10 cellular contexts compared by ENCODE assay signal in the genomic region with DNA sequence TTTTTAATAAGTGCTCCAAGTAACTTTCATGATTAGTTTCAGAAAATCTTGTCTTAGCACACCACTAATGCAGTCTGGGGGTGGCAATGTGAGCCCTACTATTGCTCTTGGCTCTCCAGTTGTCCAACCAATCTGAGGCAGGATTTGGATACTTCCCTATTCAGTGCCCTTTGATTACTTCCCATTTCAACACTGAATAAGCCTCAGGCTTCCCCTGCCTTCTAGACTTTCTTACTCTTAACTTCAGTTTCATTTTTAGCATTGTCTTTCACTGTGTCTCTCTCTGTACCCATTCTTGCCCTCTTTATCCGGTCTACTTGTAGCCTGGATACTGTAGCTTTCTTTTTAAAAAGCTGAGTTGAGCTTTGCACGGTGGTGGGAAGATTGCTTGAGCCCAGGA.
DNase-seq lines count a peak whose midpoint lies in the region; ATAC-seq and FAIRE-seq lines count a peak whose summit lies in the region.
"Had no signal": no experiment of that assay in that cellular context is flagged by ENCODE, and none has a peak within 500 bp of the region (broad histone marks: within the 10 kb centered on the region; RNA-seq: fewer than 3 reads in every experiment).

No MANE protein-coding gene starts in this region.

- no peak overlapping the region for H3K9ac ChIP-seq in trophoblast cell (ENCODE audit: low read length)

- no peak overlapping the region for H4K8ac ChIP-seq in trophoblast cell (ENCODE audit: low read depth, low read length)

- no peaks in the 10 kb centered on the region for H3K4me1 ChIP-seq in trophoblast cell (ENCODE audit: control insufficient read depth in 1 of 2, insufficient read depth in 2 of 2, low read length in 2 of 2)
- H3K4me1 ChIP-seq: uterus had no signal

- H3K79me1 ChIP-seq in trophoblast cell (ENCODE audit: low read length): no peaks in the 10 kb centered on the region

- peak; percentile 88 for FAIRE-seq in GM18507 (lab: Jason Lieb, UNC)
- FAIRE-seq: astrocyte had no signal

- no CpG with 5 or more reads among the region's 2 CpGs for WGBS in trophoblast cell (ENCODE audit: extremely low coverage, insufficient coverage, insufficient read length)

- DNase-seq in GM18507 (ENCODE audit: extremely low spot score, insufficient read length, low read depth): peak; percentile 15
- DNase-seq in left cardiac atrium: no peak
- DNase-seq in D341Med (ENCODE audit: low spot score): no peak
- DNase-seq in DMS 273 (lab: John Stamatoyannopoulos, UW; ENCODE audit: unreplicated experiment): no peak
- no peak for DNase-seq in trophoblast cell
- no peak for DNase-seq in NCI-H345 (lab: John Stamatoyannopoulos, UW)
- DNase-seq: uterus had no signal

- H2AK5ac ChIP-seq in trophoblast cell (ENCODE audit: low read length): no peak overlapping the region

- no peak overlapping the region for H4K12ac ChIP-seq in trophoblast cell (ENCODE audit: low read depth, low read length)

- H3K4me3 ChIP-seq in trophoblast cell (ENCODE audit: low read depth, low read length): no peak overlapping the region
- H3K4me3 ChIP-seq: uterus had no signal

- ATAC-seq in GM21576 (IDR thresholded peaks at IDR 0.05; ENCODE audit: unreplicated experiment): peak; percentile 99
- peak; percentile 55 to 59 for ATAC-seq in left cardiac atrium

- H2BK5ac ChIP-seq in trophoblast cell (ENCODE audit: low read depth, low read length, poor library complexity): no peak overlapping the region

- H3K27ac ChIP-seq in KOPT-K1 (ENCODE audit: low read depth, low read length, poor library complexity, severe bottlenecking) (peak overlapping the region; percentile 2), trophoblast cell (ENCODE audit: low read depth, low read length) (no peak overlapping the region)
- H3K27ac ChIP-seq: uterus had no signal

- no peak overlapping the region for H3K14ac ChIP-seq in trophoblast cell (ENCODE audit: low read length)

- no peak overlapping the region for H4K91ac ChIP-seq in trophoblast cell (ENCODE audit: low read depth, low read length)

- H3K4me2 ChIP-seq in trophoblast cell (ENCODE audit: low read length): no peak overlapping the region

- intact Hi-C loops in left cardiac atrium (cut with DNase I): no loop called here

- H3K27me3 ChIP-seq in trophoblast cell (ENCODE audit: insufficient read depth, low read length): no peaks in the 10 kb centered on the region
- H3K27me3 ChIP-seq: uterus had no signal

- no peak overlapping the region for H2AFZ ChIP-seq in trophoblast cell (ENCODE audit: insufficient read depth, low read length, poor library complexity)

- H3K18ac ChIP-seq in trophoblast cell (ENCODE audit: low read length): no peak overlapping the region

- H2BK12ac ChIP-seq in trophoblast cell (ENCODE audit: low read length): no peak overlapping the region

- H3K36me3 ChIP-seq in KOPT-K1 (ENCODE audit: insufficient read depth, low read length) (no peaks in the 10 kb centered on the region), trophoblast cell (ENCODE audit: control insufficient read depth in 1 of 2, insufficient read depth in 2 of 2, low read length in 2 of 2) (no peaks in the 10 kb centered on the region)
- H3K36me3 ChIP-seq: uterus had no signal

- no peaks in the 10 kb centered on the region for H3K79me2 ChIP-seq in trophoblast cell (ENCODE audit: control insufficient read depth, insufficient read depth, low read length, poor library complexity)

- no peak overlapping the region for H2BK120ac ChIP-seq in trophoblast cell (ENCODE audit: insufficient read depth, low read length, poor library complexity)

- H3K23ac ChIP-seq in trophoblast cell (ENCODE audit: low read length): no peak overlapping the region

- H3K4ac ChIP-seq in trophoblast cell (ENCODE audit: low read depth, low read length): no peak overlapping the region

- H3K9me3 ChIP-seq in KOPT-K1 (ENCODE audit: insufficient read depth, low read length, poor library complexity, severe bottlenecking) (no peaks in the 10 kb centered on the region), trophoblast cell (ENCODE audit: insufficient read depth, low read depth, low read length) (no peaks in the 10 kb centered on the region)
- H3K9me3 ChIP-seq: uterus had no signal
